Comparison of ENCODE assay signal across 12 cellular contexts in the genomic region with DNA sequence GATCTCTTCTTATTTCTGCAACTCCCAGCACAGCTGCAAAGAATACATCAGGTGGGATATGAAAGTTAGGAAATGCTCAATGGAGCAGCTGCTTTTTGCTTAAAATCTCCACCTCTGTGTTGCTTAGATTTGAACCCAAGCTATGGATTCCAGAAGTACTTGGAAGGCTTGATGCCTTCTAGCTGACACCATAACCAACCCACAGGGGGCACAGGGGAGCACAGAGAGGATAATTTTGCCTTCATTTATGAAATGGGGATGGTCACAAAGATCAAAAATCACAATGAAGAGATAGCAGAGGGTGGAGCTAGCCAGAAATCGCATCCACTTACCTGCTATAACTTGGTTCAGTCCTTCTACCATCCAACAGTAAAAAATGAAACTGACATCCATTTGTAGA.
DNase-seq lines count a peak whose midpoint lies in the region; ATAC-seq and TF ChIP-seq lines count a peak whose summit lies in the region.
"Had no signal": no experiment of that assay in that cellular context is flagged by ENCODE, and none has a peak within 500 bp of the region (broad histone marks: within the 10 kb centered on the region; RNA-seq: fewer than 3 reads in every experiment).

No MANE protein-coding gene starts in this region.

- no peak for ATAC-seq in HG02884 (IDR thresholded peaks at IDR 0.05; ENCODE audit: unreplicated experiment)
- ATAC-seq: left colon; naive thymus-derived CD8-positive, alpha-beta T cell; T-helper 17 cell had no signal

- DNase-seq in GM12865 (ENCODE audit: low read depth) = no peak
- DNase-seq in Karpas-422 = peak; percentile 47
- no peak for DNase-seq in cardiac fibroblast (ENCODE audit: low read depth in 2 of 2)
- DNase-seq in neuronal stem cell (ENCODE audit: low spot score) = no peak
- DNase-seq in DMS153 (lab: John Stamatoyannopoulos, UW) = no peak
- no peak for DNase-seq in globus pallidus (ENCODE audit: low spot score)
- DNase-seq: left colon; naive thymus-derived CD8-positive, alpha-beta T cell; NCI-H2029 treated with DMSO at 0.1 percent for 48 hours; T-helper 17 cell; testis had no signal

- no peak overlapping the region for H2BK5ac ChIP-seq in neuronal stem cell (ENCODE audit: low read length)

- H2BK15ac ChIP-seq in neuronal stem cell (ENCODE audit: low read length) = no peak overlapping the region

- H3K36me3 ChIP-seq in Karpas-422 (ENCODE audit: insufficient read depth, low read length) (no peaks in the 10 kb centered on the region), neuronal stem cell (replicated peaks in 1 of 2; ENCODE audit: control insufficient read depth in 2 of 2, insufficient read depth in 2 of 2, low read length in 2 of 2) (peaks cover 5 to 14% of the 10 kb centered on the region in 2 donors)

- no CpG with 5 or more reads among the region's 1 CpG for WGBS in neuronal stem cell (ENCODE audit: extremely low coverage in 2 of 2, insufficient read length in 2 of 2, insufficient replicate concordance in 1 of 2), 2 donors

- H2BK120ac ChIP-seq in neuronal stem cell (ENCODE audit: low read depth, low read length) = no peak overlapping the region

- H3K4me1 ChIP-seq in Karpas-422 (ENCODE audit: low read length) = no peaks in the 10 kb centered on the region
- H3K4me1 ChIP-seq in neuronal stem cell (ENCODE audit: control insufficient read depth in 2 of 2, insufficient read depth in 1 of 2, low read depth in 1 of 2, low read length in 2 of 2) = peaks cover 2 to 4% of the 10 kb centered on the region in 2 donors
- H3K4me1 ChIP-seq: testis had no signal

- H3K27me3 ChIP-seq in Karpas-422 (ENCODE audit: low read length) (no peaks in the 10 kb centered on the region), neuronal stem cell (ENCODE audit: control insufficient read depth in 3 of 3, insufficient read depth in 3 of 3, low read depth in 1 of 3, low read length in 3 of 3) (no peaks in the 10 kb centered on the region)
- H3K27me3 ChIP-seq: testis had no signal

- no peaks in the 10 kb centered on the region for H4K20me1 ChIP-seq in Karpas-422 (ENCODE audit: insufficient read depth, low read depth, low read length)

- H3K4ac ChIP-seq in neuronal stem cell (ENCODE audit: low read length) = no peak overlapping the region

- H3K4me3 ChIP-seq in GM12865 (ENCODE audit: low read depth, low read length) (no peak overlapping the region), Karpas-422 (ENCODE audit: low read length) (no peak overlapping the region), cardiac fibroblast (replicated peaks in 1 of 2; ENCODE audit: low read depth in 2 of 2, low read length in 2 of 2) (no peak overlapping the region), neuronal stem cell (ENCODE audit: low read length in 2 of 2) (no peak overlapping the region)
- H3K4me3 ChIP-seq: testis had no signal

- H4K91ac ChIP-seq in neuronal stem cell (ENCODE audit: low read depth, low read length, poor library complexity) = no peak overlapping the region

- H3K9me3 ChIP-seq in Karpas-422 (ENCODE audit: low read length) = no peaks in the 10 kb centered on the region
- no peaks in the 10 kb centered on the region for H3K9me3 ChIP-seq in neuronal stem cell (replicated peaks in 1 of 2; ENCODE audit: control insufficient read depth in 2 of 2, insufficient read depth in 1 of 2, low read depth in 1 of 2, low read length in 2 of 2)
- H3K9me3 ChIP-seq: testis had no signal

- TF ChIP-seq CTCF in GM12865 (IDR thresholded peaks at IDR 0.05; ENCODE audit: insufficient read depth, low read depth, low read length, missing control alignments) = peak; percentile 18
- peak; percentile 52 for TF ChIP-seq CTCF in cardiac fibroblast (IDR thresholded peaks at IDR 0.05; ENCODE audit: low read depth, low read length)

- no peak overlapping the region for H2BK12ac ChIP-seq in neuronal stem cell (ENCODE audit: low read length)

- H3K14ac ChIP-seq in neuronal stem cell (ENCODE audit: low read length) = no peak overlapping the region

- H2AFZ ChIP-seq in Karpas-422 (ENCODE audit: low read length) (no peak overlapping the region), neuronal stem cell (ENCODE audit: low read length) (peak overlapping the region; percentile 57)

- no peak overlapping the region for H3K23ac ChIP-seq in neuronal stem cell (ENCODE audit: low read depth, low read length, poor library complexity)

- H3K9ac ChIP-seq in Karpas-422 (ENCODE audit: low read length) = no peak overlapping the region
- H3K9ac ChIP-seq in neuronal stem cell (ENCODE audit: low read depth, low read length, poor library complexity) = no peak overlapping the region

- H3K27ac ChIP-seq in Karpas-422 (ENCODE audit: low read length) (no peak overlapping the region), neuronal stem cell (replicated peaks; ENCODE audit: low read length) (no peak overlapping the region)

- H2AK5ac ChIP-seq in neuronal stem cell (ENCODE audit: low read depth, low read length) = no peak overlapping the region

- no peak overlapping the region for H3K4me2 ChIP-seq in Karpas-422 (ENCODE audit: low read depth, low read length, poor library complexity, severe bottlenecking)
- H3K4me2 ChIP-seq in neuronal stem cell (ENCODE audit: insufficient read depth, low read length, poor library complexity, severe bottlenecking) = no peak overlapping the region

- no peaks in the 10 kb centered on the region for H3K9me2 ChIP-seq in Karpas-422 (replicated peaks; ENCODE audit: insufficient read depth, low read length)

- no peak overlapping the region for H3K18ac ChIP-seq in neuronal stem cell (ENCODE audit: low read length)

- H4K8ac ChIP-seq in neuronal stem cell (ENCODE audit: low read depth, low read length) = no peak overlapping the region

- H3K79me1 ChIP-seq in neuronal stem cell (ENCODE audit: low read depth, low read length) = no peaks in the 10 kb centered on the region

- H3K79me2 ChIP-seq in Karpas-422 (ENCODE audit: low read length) = no peaks in the 10 kb centered on the region
